Comparison of ENCODE assay signal across 2 cellular contexts in the genomic region with DNA sequence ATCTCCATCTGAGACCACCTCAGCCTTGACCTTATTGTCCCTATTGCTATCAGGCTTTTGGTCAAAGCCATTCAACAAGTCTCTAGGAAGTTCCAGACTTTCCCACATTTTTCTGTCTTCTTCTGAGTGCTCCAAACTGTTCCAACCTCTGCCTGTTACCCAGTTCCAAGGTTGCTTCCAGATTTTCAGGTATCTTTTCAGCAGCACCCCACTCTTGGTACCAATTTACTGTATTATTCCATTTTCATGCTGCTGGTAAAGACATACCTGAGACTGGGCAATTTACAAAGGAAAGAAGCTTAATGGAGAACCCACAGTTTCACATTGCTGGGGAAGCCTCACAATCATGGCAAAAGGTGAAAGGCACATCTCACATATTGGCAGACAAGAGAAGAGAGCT. TPM values are rescaled to one million over a fixed set of nuclear protein-coding genes. Genes with fewer than 3 reads are reported as not detected.
"Had no signal": no experiment of that assay in that cellular context is flagged by ENCODE, and none has a peak within 500 bp of the region (broad histone marks: within the 10 kb centered on the region; RNA-seq: fewer than 3 reads in every experiment).

No MANE protein-coding gene starts in this region.

RNA-seq across cellular contexts. Expression of a gene that starts 51.1 kb away (rescaled TPM):
- total RNA-seq: ascending aorta had no signal
- polyA plus RNA-seq: aorta had no signal
